ENCODE assay signal across 10 cellular contexts in genomic region chr9:134554750-134555655, GRCh38.
DNase-seq lines count a peak whose midpoint lies in the region; ATAC-seq and TF ChIP-seq lines count a peak whose summit lies in the region.
"Had no signal": no experiment of that assay in that cellular context is flagged by ENCODE, and none has a peak within 500 bp of the region (broad histone marks: within the 10 kb centered on the region; RNA-seq: fewer than 3 reads in every experiment).

No MANE protein-coding gene starts in this region.

- POLR2A ChIA-PET in WTC11 (lab: Charles Lee): no interaction called here

- ATAC-seq in WTC11 (no peak; the same call in 1 of the 2 replicates), left ventricle myocardium superior (peak; percentile 66)
- ATAC-seq: activated naive CD4-positive, alpha-beta T cell treated with anti-CD3 and anti-CD28 coated beads, Interleukin-2, amount 50 U/mL, for 72 hours had no signal

- no peaks in the 10 kb centered on the region for H3K27me3 Mint-ChIP-seq in WTC11 (ENCODE audit: low read depth)
- H3K27me3 Mint-ChIP-seq in activated T-helper 2 cell treated with anti-CD3 and anti-CD28 coated beads, Interferon-gamma antibody, Interleukin-2, Interleukin-4, amounts not matched to agents 10 μg/mL and 5 μg/mL and 100 μg/mL, durations not matched to agents 14 hours and 24 hours and 36 hours (ENCODE audit: low read depth): no peaks in the 10 kb centered on the region

- no peak for TF ChIP-seq CTCF in WTC11 (IDR thresholded peaks at IDR 0.05)

- H3K9me3 Mint-ChIP-seq in WTC11: peaks cover 4% of the 10 kb centered on the region
- H3K9me3 Mint-ChIP-seq in activated T-helper 2 cell treated with anti-CD3 and anti-CD28 coated beads, Interferon-gamma antibody, Interleukin-2, Interleukin-4, amounts not matched to agents 10 μg/mL and 5 μg/mL and 100 μg/mL, durations not matched to agents 14 hours and 24 hours and 36 hours: no peaks in the 10 kb centered on the region
- H3K9me3 Mint-ChIP-seq: activated naive CD4-positive, alpha-beta T cell treated with anti-CD3 and anti-CD28 coated beads, Interleukin-2, amount 50 U/mL, for 72 hours had no signal

- H3K36me3 Mint-ChIP-seq in WTC11: no peaks in the 10 kb centered on the region
- H3K36me3 Mint-ChIP-seq in activated T-helper 2 cell treated with anti-CD3 and anti-CD28 coated beads, Interferon-gamma antibody, Interleukin-2, Interleukin-4, amounts not matched to agents 10 μg/mL and 5 μg/mL and 100 μg/mL, durations not matched to agents 14 hours and 24 hours and 36 hours (ENCODE audit: low read depth): no peaks in the 10 kb centered on the region

- CTCF ChIA-PET in WTC11 (lab: Charles Lee): interaction anchor here (0.6 to 1.7 kb wide), 4 partner anchors 11 to 109 kb away, joined by 3 to 4 read pairs (median 4); no protein-coding TSS in a partner anchor

- H3K27ac Mint-ChIP-seq in WTC11: no peak overlapping the region
- H3K27ac Mint-ChIP-seq in activated T-helper 2 cell treated with anti-CD3 and anti-CD28 coated beads, Interferon-gamma antibody, Interleukin-2, Interleukin-4, amounts not matched to agents 10 μg/mL and 5 μg/mL and 100 μg/mL, durations not matched to agents 14 hours and 24 hours and 36 hours: no peak overlapping the region
- H3K27ac Mint-ChIP-seq: activated naive CD4-positive, alpha-beta T cell treated with anti-CD3 and anti-CD28 coated beads, Interleukin-2, amount 50 U/mL, for 72 hours had no signal

- no peak overlapping the region for H3K4me3 Mint-ChIP-seq in WTC11
- H3K4me3 Mint-ChIP-seq in activated T-helper 2 cell treated with anti-CD3 and anti-CD28 coated beads, Interferon-gamma antibody, Interleukin-2, Interleukin-4, amounts not matched to agents 10 μg/mL and 5 μg/mL and 100 μg/mL, durations not matched to agents 14 hours and 24 hours and 36 hours (ENCODE audit: low read depth): no peak overlapping the region

- DNase-seq in ELR (ENCODE audit: low read depth) (peak; percentile 22), WTC11 (ENCODE audit: low spot score) (peak; percentile 12), left ventricle myocardium superior (peak; percentile 64), posterior vena cava (ENCODE audit: low spot score) (peak; percentile 84), head of caudate nucleus (no peak), RPMI8226 (no peak)
- no peak for DNase-seq in activated T-helper 2 cell treated with anti-CD3 and anti-CD28 coated beads, Interferon-gamma antibody, Interleukin-2, Interleukin-4, amounts not matched to agents 10 μg/mL and 5 μg/mL and 100 μg/mL, durations not matched to agents 14 hours and 24 hours and 36 hours (ENCODE audit: low spot score)
- no peak for DNase-seq in activated effector memory CD4-positive, alpha-beta T cell treated with anti-CD3 and anti-CD28 coated beads, Interleukin-2, amount 50 U/mL, for 16 hours
- DNase-seq: MG63 had no signal

- 0 out of 2 replicates have a peak, but pooled peaks cover 2% of the 10 kb centered on the region for H3K4me1 Mint-ChIP-seq in WTC11
- H3K4me1 Mint-ChIP-seq in activated T-helper 2 cell treated with anti-CD3 and anti-CD28 coated beads, Interferon-gamma antibody, Interleukin-2, Interleukin-4, amounts not matched to agents 10 μg/mL and 5 μg/mL and 100 μg/mL, durations not matched to agents 14 hours and 24 hours and 36 hours (ENCODE audit: low read depth): no peaks in the 10 kb centered on the region

- intact Hi-C loops in left ventricle myocardium superior (cut with micrococcal nuclease): no loop called here
- intact Hi-C loops in posterior vena cava (cut with DNase I): no loop called here
- intact Hi-C loops in activated T-helper 2 cell treated with anti-CD3 and anti-CD28 coated beads, Interferon-gamma antibody, Interleukin-2, Interleukin-4, amounts not matched to agents 10 μg/mL and 5 μg/mL and 100 μg/mL, durations not matched to agents 14 hours and 24 hours and 36 hours (cut with micrococcal nuclease): no loop called here
- intact Hi-C loops in head of caudate nucleus (cut with DNase I): no loop called here

TF ChIP-seq in WTC11, 78 proteins besides CTCF, POLR2A, EP300 and RAD21:
- TF ChIP-seq ZBTB43 (CRISPR knock-in tag; IDR thresholded peaks at IDR 0.05): no peak
- no peak for TF ChIP-seq ZNF512 (CRISPR knock-in tag; IDR thresholded peaks at IDR 0.05; ENCODE audit: borderline replicate concordance)
- TF ChIP-seq, protein P1, sequence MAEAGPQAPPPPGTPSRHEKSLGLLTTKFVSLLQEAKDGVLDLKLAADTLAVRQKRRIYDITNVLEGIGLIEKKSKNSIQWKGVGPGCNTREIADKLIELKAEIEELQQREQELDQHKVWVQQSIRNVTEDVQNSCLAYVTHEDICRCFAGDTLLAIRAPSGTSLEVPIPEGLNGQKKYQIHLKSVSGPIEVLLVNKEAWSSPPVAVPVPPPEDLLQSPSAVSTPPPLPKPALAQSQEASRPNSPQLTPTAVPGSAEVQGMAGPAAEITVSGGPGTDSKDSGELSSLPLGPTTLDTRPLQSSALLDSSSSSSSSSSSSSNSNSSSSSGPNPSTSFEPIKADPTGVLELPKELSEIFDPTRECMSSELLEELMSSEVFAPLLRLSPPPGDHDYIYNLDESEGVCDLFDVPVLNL (CRISPR knock-in tag; IDR thresholded peaks at IDR 0.05; ENCODE audit: borderline replicate concordance, low read depth): no peak
- no peak for TF ChIP-seq E2F5 (CRISPR knock-in tag; IDR thresholded peaks at IDR 0.05)
- TF ChIP-seq ATF2 (CRISPR knock-in tag; IDR thresholded peaks at IDR 0.05; ENCODE audit: borderline replicate concordance, low read depth): no peak
- TF ChIP-seq ZNF232 (CRISPR knock-in tag; IDR thresholded peaks at IDR 0.05): no peak
- no peak for TF ChIP-seq CBFB (CRISPR knock-in tag; IDR thresholded peaks at IDR 0.05; ENCODE audit: low read depth)
- TF ChIP-seq ZNF423 (CRISPR knock-in tag; IDR thresholded peaks at IDR 0.05): no peak
- TF ChIP-seq, protein P2, sequence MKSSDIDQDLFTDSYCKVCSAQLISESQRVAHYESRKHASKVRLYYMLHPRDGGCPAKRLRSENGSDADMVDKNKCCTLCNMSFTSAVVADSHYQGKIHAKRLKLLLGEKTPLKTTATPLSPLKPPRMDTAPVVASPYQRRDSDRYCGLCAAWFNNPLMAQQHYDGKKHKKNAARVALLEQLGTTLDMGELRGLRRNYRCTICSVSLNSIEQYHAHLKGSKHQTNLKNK (CRISPR knock-in tag; IDR thresholded peaks at IDR 0.05): no peak
- no peak for TF ChIP-seq GRHL2 (CRISPR knock-in tag; IDR thresholded peaks at IDR 0.05; ENCODE audit: insufficient replicate concordance, severe bottlenecking)
- no peak for TF ChIP-seq IRF2 (CRISPR knock-in tag; IDR thresholded peaks at IDR 0.05; ENCODE audit: borderline replicate concordance, low read depth)
- no peak for TF ChIP-seq RELA (CRISPR knock-in tag; IDR thresholded peaks at IDR 0.05; ENCODE audit: borderline replicate concordance)
- no peak for TF ChIP-seq MYBL2 (CRISPR knock-in tag; IDR thresholded peaks at IDR 0.05)
- no peak for TF ChIP-seq CREB1 (CRISPR knock-in tag; IDR thresholded peaks at IDR 0.05)
- TF ChIP-seq JAZF1 (CRISPR knock-in tag; IDR thresholded peaks at IDR 0.05): no peak

Comparison
In these comparisons a context has a peak if more than half of its experiments do, and no peak if none do; other contexts are left out.
1. DNase-seq: peak in ELR (single experiment), WTC11 (single experiment), left ventricle myocardium superior (single experiment) and posterior vena cava (single experiment); none in activated T-helper 2 cell treated with anti-CD3 and anti-CD28 coated beads, Interferon-gamma antibody, Interleukin-2, Interleukin-4, amounts not matched to agents 10 μg/mL and 5 μg/mL and 100 μg/mL, durations not matched to agents 14 hours and 24 hours and 36 hours (single experiment), head of caudate nucleus (0 of 42), RPMI8226 (single experiment) and activated effector memory CD4-positive, alpha-beta T cell treated with anti-CD3 and anti-CD28 coated beads, Interleukin-2, amount 50 U/mL, for 16 hours (single experiment).